In the genomic region with DNA sequence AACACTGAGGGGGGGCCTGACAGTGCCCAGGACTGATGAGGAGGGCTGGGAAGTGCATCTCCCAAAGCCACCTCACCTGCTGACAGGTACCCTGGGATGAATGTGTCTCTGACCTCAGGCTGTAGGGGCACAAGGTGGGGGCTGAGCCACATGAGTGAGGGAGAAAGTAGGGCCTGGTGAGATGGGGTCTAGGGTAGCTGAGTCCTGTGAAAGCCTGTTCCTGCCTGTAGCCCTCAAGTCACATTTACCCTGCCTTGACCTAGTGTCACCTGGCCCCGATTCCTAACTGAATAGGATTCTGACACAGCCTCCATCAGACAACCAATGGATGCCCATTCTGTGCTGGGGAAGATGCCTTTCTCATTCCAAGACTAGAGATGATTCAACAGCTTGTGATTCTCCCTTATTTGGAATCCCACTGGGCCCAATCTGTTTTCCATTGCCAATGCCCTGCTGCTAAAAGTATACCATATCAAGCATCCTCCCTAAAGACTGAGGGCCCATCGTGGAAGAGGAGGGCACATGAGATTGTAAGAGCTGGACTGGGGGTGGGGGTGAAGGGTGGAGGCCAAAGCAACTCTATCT, we compare ENCODE assay signal across 24 cellular contexts. TPM values are rescaled to one million over a fixed set of nuclear protein-coding genes. Genes with fewer than 3 reads are reported as not detected.
DNase-seq lines count a peak whose midpoint lies in the region; ATAC-seq, FAIRE-seq and TF ChIP-seq lines count a peak whose summit lies in the region.
"Had no signal": no experiment of that assay in that cellular context is flagged by ENCODE, and none has a peak within 500 bp of the region (broad histone marks: within the 10 kb centered on the region; RNA-seq: fewer than 3 reads in every experiment).

No MANE protein-coding gene starts in this region.

- DNase-seq in G401 (ENCODE audit: low spot score) (peak; percentile 75), astrocyte (ENCODE audit: low read depth) (no peak), fibroblast of mammary gland (ENCODE audit: low read depth) (peak; percentile 5), stromal cell of bone marrow (ENCODE audit: low read depth) (peak; percentile 18), adrenal gland (no peak), left ventricle myocardium superior (no peak), germinal center (ENCODE audit: low spot score) (no peak), T-helper 9 cell (no peak)
- DNase-seq: AML-193; GF-D8; HFFc6; NCI-H1105 treated with DMSO at 0.1 percent for 48 hours; NCI-H1694 treated with DMSO at 0.1 percent for 48 hours; NCI-H510A; NCI-H748 treated with DMSO at 0.1 percent for 48 hours; NK-92 treated with Interleukin-12 subunit alpha and Interleukin-12 subunit beta, amount 100 ng/mL, for 24 hours had no signal

- in situ Hi-C loops in G401 (cut with HindIII; ENCODE audit: low sequenced_read_pairs): no loop called here

- H3K79me2 ChIP-seq in astrocyte (ENCODE audit: insufficient read depth, low read length): no peaks in the 10 kb centered on the region

- peaks cover 5% of the 10 kb centered on the region for H3K4me1 Mint-ChIP-seq in astrocyte (ENCODE audit: low read depth, unreplicated experiment)

- no peaks in the 10 kb centered on the region for H4K20me1 ChIP-seq in astrocyte (ENCODE audit: insufficient read depth, low read length)

- H3K27me3 ChIP-seq in astrocyte (ENCODE audit: insufficient read depth, low read length) (peaks cover 32% of the 10 kb centered on the region), adrenal gland (no peaks in the 10 kb centered on the region)

- H2AFZ ChIP-seq in astrocyte (ENCODE audit: low read depth, low read length): no peak overlapping the region

- H3K27ac Mint-ChIP-seq in astrocyte (ENCODE audit: unreplicated experiment): peak overlapping the region; percentile 34
- H3K27ac Mint-ChIP-seq: HFFc6 had no signal

- H3K4me2 ChIP-seq in astrocyte (ENCODE audit: low read length): no peak overlapping the region

- 71 to 83% (median 80%) methylated on average over 1 to 2 of the region's 2 CpGs for WGBS in adrenal gland, 4 donors

- TF ChIP-seq POLR2A in adrenal gland (IDR thresholded peaks at IDR 0.05): no peak

- no peaks in the 10 kb centered on the region for H3K9me3 Mint-ChIP-seq in astrocyte (ENCODE audit: unreplicated experiment)
- H3K9me3 Mint-ChIP-seq: HFFc6 had no signal

- TF ChIP-seq CTCF in astrocyte (IDR thresholded peaks at IDR 0.05; ENCODE audit: insufficient read depth, low read depth, low read length): no peak
- no peak for TF ChIP-seq CTCF in fibroblast of mammary gland (conservative IDR thresholded peaks at IDR 0.05; ENCODE audit: control insufficient read depth, insufficient read depth, low read depth, low read length)
- TF ChIP-seq CTCF in adrenal gland (IDR thresholded peaks at IDR 0.05): no peak

- intact Hi-C loops in adrenal gland (cut with DNase I) (no loop called here), left ventricle myocardium superior (cut with micrococcal nuclease) (no loop called here)

- no peak overlapping the region for H3K9ac ChIP-seq in astrocyte (ENCODE audit: low read length)

- H3K9me3 ChIP-seq in astrocyte (ENCODE audit: insufficient read depth, low read depth, low read length) (no peaks in the 10 kb centered on the region), adrenal gland (replicated peaks in 1 of 3) (no peaks in the 10 kb centered on the region)

- H3K36me3 ChIP-seq in astrocyte (ENCODE audit: insufficient read depth, low read length) (no peaks in the 10 kb centered on the region), adrenal gland (replicated peaks in 1 of 2) (no peaks in the 10 kb centered on the region)

- H3K4me3 Mint-ChIP-seq in astrocyte (ENCODE audit: unreplicated experiment): no peak overlapping the region
- H3K4me3 Mint-ChIP-seq: HFFc6 had no signal

- H3K27me3 Mint-ChIP-seq in astrocyte (ENCODE audit: low read depth, unreplicated experiment): peaks cover 24% of the 10 kb centered on the region

- no peak overlapping the region for H3K27ac ChIP-seq in astrocyte (ENCODE audit: low read depth, low read length)
- H3K27ac ChIP-seq in adrenal gland: no peak overlapping the region
- H3K27ac ChIP-seq: C4-2B had no signal

- FAIRE-seq in astrocyte (lab: Jason Lieb, UNC): no peak
- FAIRE-seq: GM12891, GM18507, H54, K562, RCC 7860 had no signal

- no peak overlapping the region for H3K4me3 ChIP-seq in astrocyte (ENCODE audit: insufficient read depth, low read depth, low read length)
- H3K4me3 ChIP-seq in fibroblast of mammary gland (ENCODE audit: control insufficient read depth, low read depth, low read length): no peak overlapping the region
- no peak overlapping the region for H3K4me3 ChIP-seq in adrenal gland
- H3K4me3 ChIP-seq: K562 had no signal

- H3K36me3 Mint-ChIP-seq in astrocyte (ENCODE audit: low read depth, unreplicated experiment): no peaks in the 10 kb centered on the region

- no peaks in the 10 kb centered on the region for H3K4me1 ChIP-seq in astrocyte (ENCODE audit: insufficient read depth, low read length)
- no peaks in the 10 kb centered on the region for H3K4me1 ChIP-seq in adrenal gland (replicated peaks in 1 of 2)

- no peak for ATAC-seq in left ventricle myocardium superior
- ATAC-seq: Right ventricle myocardium inferior had no signal

RNA-seq across cellular contexts. Expression of a gene that starts 11.1 kb away (rescaled TPM):
- not detected in 2 replicates for total RNA-seq in G401 (2014; rRNA removed; shearing (Covaris generic))
- not detected in 2 replicates for total RNA-seq in astrocyte
- not detected for total RNA-seq in adrenal gland
- not detected for polyA plus RNA-seq in adrenal gland
- not detected for total RNA-seq in left ventricle myocardium superior
- total RNA-seq: HFFc6, K562, Right ventricle myocardium inferior, SK-MEL-5 had no signal
- polyA plus RNA-seq: K562 had no signal

RNA-seq across cellular contexts. Expression of a gene that starts 38.9 kb away (rescaled TPM):
- 70.0 and 88.7 TPM in 2 replicates for total RNA-seq in G401 (2014; rRNA removed; shearing (Covaris generic))
- total RNA-seq in astrocyte (65.9 and 69.5 TPM in 2 replicates), adrenal gland (100 to 1,000 TPM; 100 to 190 (median 121) TPM), left ventricle myocardium superior (30.0 TPM)
- polyA plus RNA-seq in adrenal gland: 10 to 100 TPM; 47.6 to 69.5 (median 55.8) TPM

RNA-seq across cellular contexts. Expression of a gene that starts 52.8 kb away (rescaled TPM):
- total RNA-seq in G401 (2014; rRNA removed; shearing (Covaris generic)): 11.6 and 14.3 TPM in 2 replicates
- total RNA-seq in astrocyte (3.1 TPM in 2 replicates), adrenal gland (10 to 100 TPM; 18.6 to 35.6 (median 22.0) TPM), left ventricle myocardium superior (0.12 TPM)
- polyA plus RNA-seq in adrenal gland: 10 to 100 TPM; 11.9 to 81.1 (median 19.5) TPM
- total RNA-seq: HFFc6 had no signal

Comparison
In these comparisons a context has a peak if more than half of its experiments do, and no peak if none do; other contexts are left out.
1. DNase-seq: peak in G401 (single experiment), fibroblast of mammary gland (single experiment) and stromal cell of bone marrow (single experiment); none in astrocyte (single experiment), adrenal gland (0 of 7), left ventricle myocardium superior (single experiment), germinal center (single experiment) and T-helper 9 cell (single experiment).